ENCODE assay signal across 1 cellular context in genomic region chr1:157146244-157146643, GRCh38.
TF ChIP-seq lines count a peak whose summit lies in the region.

No MANE protein-coding gene starts in this region.

TF ChIP-seq in K562, 482 proteins besides CTCF, POLR2A, EP300 and RAD21:
- TF ChIP-seq TEAD4 (IDR thresholded peaks at IDR 0.05; ENCODE audit: low read length) = no peak
- no peak for TF ChIP-seq TEAD4 (CRISPR knock-in tag; IDR thresholded peaks at IDR 0.05; ENCODE audit: borderline replicate concordance)
- no peak for TF ChIP-seq TCF7 (IDR thresholded peaks at IDR 0.05; ENCODE audit: borderline replicate concordance)
- no peak for TF ChIP-seq ILK (tag; IDR thresholded peaks at IDR 0.05; ENCODE audit: borderline replicate concordance, low read depth)
- no peak for TF ChIP-seq ZNF507 (tag; conservative IDR thresholded peaks at IDR 0.05)
- TF ChIP-seq ZNF639 (CRISPR knock-in tag; conservative IDR thresholded peaks at IDR 0.05 in 1 of 2, IDR thresholded peaks at IDR 0.05 in 1 of 2) = no peak
- TF ChIP-seq MTF1 (CRISPR knock-in tag; IDR thresholded peaks at IDR 0.05; ENCODE audit: borderline replicate concordance) = no peak
- TF ChIP-seq PTRF (tag; IDR thresholded peaks at IDR 0.05) = no peak
- TF ChIP-seq, protein P1, sequence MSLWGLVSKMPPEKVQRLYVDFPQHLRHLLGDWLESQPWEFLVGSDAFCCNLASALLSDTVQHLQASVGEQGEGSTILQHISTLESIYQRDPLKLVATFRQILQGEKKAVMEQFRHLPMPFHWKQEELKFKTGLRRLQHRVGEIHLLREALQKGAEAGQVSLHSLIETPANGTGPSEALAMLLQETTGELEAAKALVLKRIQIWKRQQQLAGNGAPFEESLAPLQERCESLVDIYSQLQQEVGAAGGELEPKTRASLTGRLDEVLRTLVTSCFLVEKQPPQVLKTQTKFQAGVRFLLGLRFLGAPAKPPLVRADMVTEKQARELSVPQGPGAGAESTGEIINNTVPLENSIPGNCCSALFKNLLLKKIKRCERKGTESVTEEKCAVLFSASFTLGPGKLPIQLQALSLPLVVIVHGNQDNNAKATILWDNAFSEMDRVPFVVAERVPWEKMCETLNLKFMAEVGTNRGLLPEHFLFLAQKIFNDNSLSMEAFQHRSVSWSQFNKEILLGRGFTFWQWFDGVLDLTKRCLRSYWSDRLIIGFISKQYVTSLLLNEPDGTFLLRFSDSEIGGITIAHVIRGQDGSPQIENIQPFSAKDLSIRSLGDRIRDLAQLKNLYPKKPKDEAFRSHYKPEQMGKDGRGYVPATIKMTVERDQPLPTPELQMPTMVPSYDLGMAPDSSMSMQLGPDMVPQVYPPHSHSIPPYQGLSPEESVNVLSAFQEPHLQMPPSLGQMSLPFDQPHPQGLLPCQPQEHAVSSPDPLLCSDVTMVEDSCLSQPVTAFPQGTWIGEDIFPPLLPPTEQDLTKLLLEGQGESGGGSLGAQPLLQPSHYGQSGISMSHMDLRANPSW (CRISPR knock-in tag; IDR thresholded peaks at IDR 0.05) = no peak
- TF ChIP-seq ZNF408 (CRISPR knock-in tag; IDR thresholded peaks at IDR 0.05; ENCODE audit: low read depth) = no peak
- TF ChIP-seq TOE1 (IDR thresholded peaks at IDR 0.05; ENCODE audit: borderline replicate concordance) = no peak
- TF ChIP-seq TOE1 (CRISPR knock-in tag; IDR thresholded peaks at IDR 0.05; ENCODE audit: borderline replicate concordance, low read depth) = no peak
- TF ChIP-seq, protein P2, sequence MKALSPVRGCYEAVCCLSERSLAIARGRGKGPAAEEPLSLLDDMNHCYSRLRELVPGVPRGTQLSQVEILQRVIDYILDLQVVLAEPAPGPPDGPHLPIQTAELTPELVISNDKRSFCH (CRISPR knock-in tag; IDR thresholded peaks at IDR 0.05) = no peak
- TF ChIP-seq, protein P2 (tag; IDR thresholded peaks at IDR 0.05) = no peak
- TF ChIP-seq, protein P3, sequence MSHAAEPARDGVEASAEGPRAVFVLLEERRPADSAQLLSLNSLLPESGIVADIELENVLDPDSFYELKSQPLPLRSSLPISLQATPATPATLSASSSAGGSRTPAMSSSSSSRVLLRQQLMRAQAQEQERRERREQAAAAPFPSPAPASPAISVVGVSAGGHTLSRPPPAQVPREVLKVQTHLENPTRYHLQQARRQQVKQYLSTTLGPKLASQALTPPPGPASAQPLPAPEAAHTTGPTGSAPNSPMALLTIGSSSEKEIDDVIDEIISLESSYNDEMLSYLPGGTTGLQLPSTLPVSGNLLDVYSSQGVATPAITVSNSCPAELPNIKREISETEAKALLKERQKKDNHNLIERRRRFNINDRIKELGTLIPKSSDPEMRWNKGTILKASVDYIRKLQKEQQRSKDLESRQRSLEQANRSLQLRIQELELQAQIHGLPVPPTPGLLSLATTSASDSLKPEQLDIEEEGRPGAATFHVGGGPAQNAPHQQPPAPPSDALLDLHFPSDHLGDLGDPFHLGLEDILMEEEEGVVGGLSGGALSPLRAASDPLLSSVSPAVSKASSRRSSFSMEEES (CRISPR knock-in tag; IDR thresholded peaks at IDR 0.05) = no peak
- TF ChIP-seq, protein P4, sequence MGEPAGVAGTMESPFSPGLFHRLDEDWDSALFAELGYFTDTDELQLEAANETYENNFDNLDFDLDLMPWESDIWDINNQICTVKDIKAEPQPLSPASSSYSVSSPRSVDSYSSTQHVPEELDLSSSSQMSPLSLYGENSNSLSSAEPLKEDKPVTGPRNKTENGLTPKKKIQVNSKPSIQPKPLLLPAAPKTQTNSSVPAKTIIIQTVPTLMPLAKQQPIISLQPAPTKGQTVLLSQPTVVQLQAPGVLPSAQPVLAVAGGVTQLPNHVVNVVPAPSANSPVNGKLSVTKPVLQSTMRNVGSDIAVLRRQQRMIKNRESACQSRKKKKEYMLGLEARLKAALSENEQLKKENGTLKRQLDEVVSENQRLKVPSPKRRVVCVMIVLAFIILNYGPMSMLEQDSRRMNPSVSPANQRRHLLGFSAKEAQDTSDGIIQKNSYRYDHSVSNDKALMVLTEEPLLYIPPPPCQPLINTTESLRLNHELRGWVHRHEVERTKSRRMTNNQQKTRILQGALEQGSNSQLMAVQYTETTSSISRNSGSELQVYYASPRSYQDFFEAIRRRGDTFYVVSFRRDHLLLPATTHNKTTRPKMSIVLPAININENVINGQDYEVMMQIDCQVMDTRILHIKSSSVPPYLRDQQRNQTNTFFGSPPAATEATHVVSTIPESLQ (CRISPR knock-in tag; IDR thresholded peaks at IDR 0.05) = no peak
- TF ChIP-seq, protein P5, sequence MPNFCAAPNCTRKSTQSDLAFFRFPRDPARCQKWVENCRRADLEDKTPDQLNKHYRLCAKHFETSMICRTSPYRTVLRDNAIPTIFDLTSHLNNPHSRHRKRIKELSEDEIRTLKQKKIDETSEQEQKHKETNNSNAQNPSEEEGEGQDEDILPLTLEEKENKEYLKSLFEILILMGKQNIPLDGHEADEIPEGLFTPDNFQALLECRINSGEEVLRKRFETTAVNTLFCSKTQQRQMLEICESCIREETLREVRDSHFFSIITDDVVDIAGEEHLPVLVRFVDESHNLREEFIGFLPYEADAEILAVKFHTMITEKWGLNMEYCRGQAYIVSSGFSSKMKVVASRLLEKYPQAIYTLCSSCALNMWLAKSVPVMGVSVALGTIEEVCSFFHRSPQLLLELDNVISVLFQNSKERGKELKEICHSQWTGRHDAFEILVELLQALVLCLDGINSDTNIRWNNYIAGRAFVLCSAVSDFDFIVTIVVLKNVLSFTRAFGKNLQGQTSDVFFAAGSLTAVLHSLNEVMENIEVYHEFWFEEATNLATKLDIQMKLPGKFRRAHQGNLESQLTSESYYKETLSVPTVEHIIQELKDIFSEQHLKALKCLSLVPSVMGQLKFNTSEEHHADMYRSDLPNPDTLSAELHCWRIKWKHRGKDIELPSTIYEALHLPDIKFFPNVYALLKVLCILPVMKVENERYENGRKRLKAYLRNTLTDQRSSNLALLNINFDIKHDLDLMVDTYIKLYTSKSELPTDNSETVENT (CRISPR knock-in tag; IDR thresholded peaks at IDR 0.05) = no peak
- TF ChIP-seq RNF219 (CRISPR knock-in tag; IDR thresholded peaks at IDR 0.05) = no peak
- TF ChIP-seq MEF2D (tag; conservative IDR thresholded peaks at IDR 0.05; ENCODE audit: low read depth) = no peak
- TF ChIP-seq STAT5B (CRISPR knock-in tag; IDR thresholded peaks at IDR 0.05) = no peak
